In genomic region chr3:15873415-15873814, GRCh38 we compare ENCODE assay signal across 2 cellular contexts.
TF ChIP-seq lines count a peak whose summit lies in the region.

No MANE protein-coding gene starts in this region.

TF ChIP-seq in SK-N-SH treated with all-trans-retinoic acid at 6 μM for 48 hours, 23 proteins besides CTCF, POLR2A, EP300 and RAD21 (continued from another document):
- TF ChIP-seq TSHZ2 (CRISPR knock-in tag; IDR thresholded peaks at IDR 0.05) (no peak), TCF4 (CRISPR knock-in tag; IDR thresholded peaks at IDR 0.05; ENCODE audit: borderline replicate concordance) (peak; percentile 42; the same call in 1 of the 2 replicates), PATZ1 (CRISPR knock-in tag; IDR thresholded peaks at IDR 0.05; ENCODE audit: borderline replicate concordance) (no peak), POU6F1 (CRISPR knock-in tag; IDR thresholded peaks at IDR 0.05; ENCODE audit: borderline replicate concordance, low read depth) (no peak)
TF ChIP-seq in SK-N-SH treated with all-trans-retinoic acid at 6 μM for 48 hours: peak in this region for 1.

TF ChIP-seq in SK-N-SH, 30 proteins besides CTCF, POLR2A, EP300 and RAD21 (continued from another document):
- TF ChIP-seq SIN3A (IDR thresholded peaks at IDR 0.05; ENCODE audit: borderline replicate concordance, low read depth, low read length) (no peak), FOXM1 (IDR thresholded peaks at IDR 0.05; ENCODE audit: low read depth) (no peak), RXRA (IDR thresholded peaks at IDR 0.05; ENCODE audit: borderline replicate concordance, low read depth) (no peak), USF1 (IDR thresholded peaks at IDR 0.05; ENCODE audit: borderline replicate concordance, low read depth) (no peak), FOSL2 (IDR thresholded peaks at IDR 0.05; ENCODE audit: borderline replicate concordance, low read depth) (no peak), ELF1 (IDR thresholded peaks at IDR 0.05) (no peak), TCF12 (IDR thresholded peaks at IDR 0.05) (no peak), RCOR1 (IDR thresholded peaks at IDR 0.05; ENCODE audit: low read length) (no peak)
- TF ChIP-seq, protein P1, sequence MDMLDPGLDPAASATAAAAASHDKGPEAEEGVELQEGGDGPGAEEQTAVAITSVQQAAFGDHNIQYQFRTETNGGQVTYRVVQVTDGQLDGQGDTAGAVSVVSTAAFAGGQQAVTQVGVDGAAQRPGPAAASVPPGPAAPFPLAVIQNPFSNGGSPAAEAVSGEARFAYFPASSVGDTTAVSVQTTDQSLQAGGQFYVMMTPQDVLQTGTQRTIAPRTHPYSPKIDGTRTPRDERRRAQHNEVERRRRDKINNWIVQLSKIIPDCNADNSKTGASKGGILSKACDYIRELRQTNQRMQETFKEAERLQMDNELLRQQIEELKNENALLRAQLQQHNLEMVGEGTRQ (IDR thresholded peaks at IDR 0.05; ENCODE audit: borderline replicate concordance, low read depth, low read length) = no peak
